In the genomic region with DNA sequence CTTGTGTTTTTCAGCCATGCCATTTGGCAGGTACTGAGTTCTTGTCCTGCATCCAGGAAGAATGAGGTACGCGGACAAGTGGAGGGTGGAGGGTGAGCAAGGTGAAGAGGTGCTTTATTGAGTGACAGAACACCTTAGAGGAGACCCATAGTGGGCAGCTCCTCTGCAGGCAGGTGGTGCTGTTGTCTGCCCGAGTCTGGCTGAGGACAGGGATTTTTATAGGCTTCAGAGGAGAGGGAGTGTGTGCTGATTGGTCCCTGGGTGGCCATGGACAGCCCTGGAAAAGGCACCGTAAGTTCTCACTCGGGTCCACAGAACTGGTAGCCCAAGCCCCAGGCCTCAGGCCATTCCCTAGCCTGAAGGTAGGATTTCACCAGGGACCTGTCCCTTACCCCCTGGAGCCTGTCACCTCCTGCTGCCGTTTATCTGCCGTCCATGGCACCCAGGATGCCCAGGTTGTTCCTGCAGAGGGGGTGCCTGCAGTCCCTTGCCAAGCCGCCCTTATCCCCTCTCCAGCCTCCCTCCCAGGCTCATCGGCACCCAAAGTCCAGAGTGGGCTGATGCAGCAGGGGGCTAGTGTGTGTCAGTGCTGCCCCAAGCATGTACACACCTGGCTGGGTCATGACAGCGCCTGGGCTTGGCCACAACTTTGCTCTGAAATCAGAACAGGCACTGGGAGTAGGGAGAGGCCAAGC, we compare ENCODE assay signal across 17 cellular contexts.
DNase-seq lines count a peak whose midpoint lies in the region; ATAC-seq and TF ChIP-seq lines count a peak whose summit lies in the region.
"Had no signal": no experiment of that assay in that cellular context is flagged by ENCODE, and none has a peak within 500 bp of the region (broad histone marks: within the 10 kb centered on the region; RNA-seq: fewer than 3 reads in every experiment).

No MANE protein-coding gene starts in this region.

- H3K36me3 Mint-ChIP-seq in neural progenitor cell, result peaks cover 4% of the 10 kb centered on the region
- H3K36me3 Mint-ChIP-seq: activated naive CD4-positive, alpha-beta T cell treated with anti-CD3 and anti-CD28 coated beads, Interleukin-2, amount 50 U/mL, for 24 hours; CD4-positive, CD25-positive, alpha-beta regulatory T cell had no signal

- H3K4me2 ChIP-seq in neural progenitor cell, result no peak overlapping the region

- no peak overlapping the region for H3K4me3 Mint-ChIP-seq in neural progenitor cell
- H3K4me3 Mint-ChIP-seq: activated naive CD4-positive, alpha-beta T cell treated with anti-CD3 and anti-CD28 coated beads, Interleukin-2, amount 50 U/mL, for 24 hours; CD4-positive, CD25-positive, alpha-beta regulatory T cell; stimulated activated naive CD8-positive, alpha-beta T cell treated with anti-CD3 and anti-CD28 coated beads, Interleukin-15, Interleukin-2, amounts not matched to agents 100 ng/mL and 50 ng/mL, for 24 hours; T-helper 17 cell had no signal

- H3K27me3 Mint-ChIP-seq in neural progenitor cell (ENCODE audit: insufficient read depth, low read depth), result no peaks in the 10 kb centered on the region
- H3K27me3 Mint-ChIP-seq: activated naive CD4-positive, alpha-beta T cell treated with anti-CD3 and anti-CD28 coated beads, Interleukin-2, amount 50 U/mL, for 24 hours; CD4-positive, CD25-positive, alpha-beta regulatory T cell; stimulated activated naive CD8-positive, alpha-beta T cell treated with anti-CD3 and anti-CD28 coated beads, Interleukin-15, Interleukin-2, amounts not matched to agents 100 ng/mL and 50 ng/mL, for 24 hours; T-helper 17 cell had no signal

- H3K4me1 ChIP-seq in neural progenitor cell (no peaks in the 10 kb centered on the region), mucosa of descending colon (ENCODE audit: low read depth) (no peaks in the 10 kb centered on the region)
- H3K4me1 ChIP-seq: vagina had no signal

- H3K9me3 ChIP-seq in neural progenitor cell (ENCODE audit: low read depth) (no peaks in the 10 kb centered on the region), mucosa of descending colon (peaks cover 7% of the 10 kb centered on the region)
- H3K9me3 ChIP-seq: vagina had no signal

- H3K4me3 ChIP-seq in GM12864 (ENCODE audit: low read depth, low read length) (no peak overlapping the region), neural progenitor cell (no peak overlapping the region), mucosa of descending colon (no peak overlapping the region)
- H3K4me3 ChIP-seq: skin epidermis, vagina had no signal

- intact Hi-C loops in left cardiac atrium (cut with DNase I), result loop anchor here in 1 of 2 donors (2.0 kb wide), 1 partner anchor 185 kb away; no protein-coding TSS in a partner anchor
- intact Hi-C loops in mucosa of descending colon (cut with DNase I, micrococcal nuclease), result no loop called here

- H3K27me3 ChIP-seq in neural progenitor cell, result no peaks in the 10 kb centered on the region
- H3K27me3 ChIP-seq: vagina had no signal

- H3K27ac Mint-ChIP-seq in neural progenitor cell, result no peak overlapping the region
- H3K27ac Mint-ChIP-seq: activated naive CD4-positive, alpha-beta T cell treated with anti-CD3 and anti-CD28 coated beads, Interleukin-2, amount 50 U/mL, for 24 hours; CD4-positive, CD25-positive, alpha-beta regulatory T cell; stimulated activated naive CD8-positive, alpha-beta T cell treated with anti-CD3 and anti-CD28 coated beads, Interleukin-15, Interleukin-2, amounts not matched to agents 100 ng/mL and 50 ng/mL, for 24 hours; T-helper 17 cell had no signal

- H3K27ac ChIP-seq in neural progenitor cell, result no peak overlapping the region
- H3K27ac ChIP-seq: skin epidermis, vagina had no signal

- H3K9me3 Mint-ChIP-seq in neural progenitor cell, result no peaks in the 10 kb centered on the region

- H4K20me1 ChIP-seq in neural progenitor cell (ENCODE audit: low read depth), result no peaks in the 10 kb centered on the region

- peak; percentile 75 to 86 for ATAC-seq in left cardiac atrium
- ATAC-seq in HG02623 (IDR thresholded peaks at IDR 0.05; ENCODE audit: unreplicated experiment), result no peak
- no peak for ATAC-seq in mucosa of descending colon
- ATAC-seq: T-helper 17 cell had no signal

- DNase-seq in GM12864 (ENCODE audit: low read depth) (no peak), HK-2 (ENCODE audit: unreplicated experiment) (peak; percentile 0), left cardiac atrium (no peak), neural progenitor cell (ENCODE audit: low spot score) (peak; percentile 11), AML-193 (lab: John Stamatoyannopoulos, UW) (no peak), mucosa of descending colon (no peak)
- DNase-seq: activated CD4-positive, CD25-positive, alpha-beta regulatory T cell treated with anti-CD3 and anti-CD28 coated beads, Interleukin-2, amount 50 U/mL, for 72 hours; CD4-positive, CD25-positive, alpha-beta regulatory T cell; effector CD8-positive, alpha-beta T cell; NCI-H2029 treated with DMSO at 0.1 percent for 48 hours; NCI-H774; T-helper 17 cell had no signal

- TF ChIP-seq CTCF in GM12864 (IDR thresholded peaks at IDR 0.05; ENCODE audit: low read depth, low read length, missing control alignments), result peak; percentile 27
- peak; percentile 30 for TF ChIP-seq CTCF in neural progenitor cell (IDR thresholded peaks at IDR 0.05)
- no peak for TF ChIP-seq CTCF in mucosa of descending colon (IDR thresholded peaks at IDR 0.05)

- H3K79me2 ChIP-seq in neural progenitor cell (ENCODE audit: low read depth), result no peaks in the 10 kb centered on the region

- no peaks in the 10 kb centered on the region for H3K4me1 Mint-ChIP-seq in neural progenitor cell
- H3K4me1 Mint-ChIP-seq: activated naive CD4-positive, alpha-beta T cell treated with anti-CD3 and anti-CD28 coated beads, Interleukin-2, amount 50 U/mL, for 24 hours; CD4-positive, CD25-positive, alpha-beta regulatory T cell; T-helper 17 cell had no signal

- no peak overlapping the region for H2AFZ ChIP-seq in neural progenitor cell (replicated peaks)

- H3K36me3 ChIP-seq in neural progenitor cell, result no peaks in the 10 kb centered on the region
- H3K36me3 ChIP-seq in mucosa of descending colon (ENCODE audit: low read depth), result no peaks in the 10 kb centered on the region
- H3K36me3 ChIP-seq: vagina had no signal

- no peaks in the 10 kb centered on the region for H3F3A ChIP-seq in neural progenitor cell (ENCODE audit: low read depth)

- no peak overlapping the region for H3K9ac ChIP-seq in neural progenitor cell

Comparison
In these comparisons a context has a peak if more than half of its experiments do, and no peak if none do; other contexts are left out.
1. DNase-seq: peak in HK-2 (single experiment) and neural progenitor cell (single experiment); none in GM12864 (single experiment), left cardiac atrium (single experiment), AML-193 (0 of 2) and mucosa of descending colon (0 of 3).
2. ATAC-seq: peak in left cardiac atrium (2 of 2); none in HG02623 (single experiment) and mucosa of descending colon (single experiment).